Comparison of ENCODE assay signal across 1 cellular context in the genomic region with DNA sequence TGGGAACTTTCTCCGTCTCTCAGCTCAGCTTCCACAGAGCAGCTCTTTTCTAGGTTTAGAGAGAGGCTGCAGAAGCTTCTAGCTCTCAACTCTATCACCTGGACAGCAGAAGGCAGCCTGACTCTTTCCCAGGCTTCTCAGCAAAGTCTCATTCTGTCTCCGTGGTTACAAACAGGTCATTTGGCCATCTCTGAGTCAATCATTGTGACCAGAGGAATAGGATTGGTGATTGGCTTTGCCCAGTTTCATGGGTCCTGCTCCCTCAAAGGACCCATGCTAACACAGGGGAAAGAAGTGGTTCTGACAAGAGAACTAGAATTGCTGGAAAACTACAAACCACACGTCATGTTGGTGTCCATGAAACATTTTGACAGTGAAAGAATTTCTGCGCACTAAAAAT.
A peak's percentile ranks its signal among the peaks of the same experiment; 100 is the strongest.
TF ChIP-seq lines count a peak whose summit lies in the region.

No MANE protein-coding gene starts in this region.

TF ChIP-seq in HepG2, 621 proteins besides CTCF, POLR2A, EP300 and RAD21:
- TF ChIP-seq, protein P1, sequence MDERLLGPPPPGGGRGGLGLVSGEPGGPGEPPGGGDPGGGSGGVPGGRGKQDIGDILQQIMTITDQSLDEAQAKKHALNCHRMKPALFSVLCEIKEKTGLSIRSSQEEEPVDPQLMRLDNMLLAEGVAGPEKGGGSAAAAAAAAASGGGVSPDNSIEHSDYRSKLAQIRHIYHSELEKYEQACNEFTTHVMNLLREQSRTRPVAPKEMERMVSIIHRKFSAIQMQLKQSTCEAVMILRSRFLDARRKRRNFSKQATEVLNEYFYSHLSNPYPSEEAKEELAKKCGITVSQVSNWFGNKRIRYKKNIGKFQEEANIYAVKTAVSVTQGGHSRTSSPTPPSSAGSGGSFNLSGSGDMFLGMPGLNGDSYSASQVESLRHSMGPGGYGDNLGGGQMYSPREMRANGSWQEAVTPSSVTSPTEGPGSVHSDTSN (CRISPR knock-in tag; IDR thresholded peaks at IDR 0.05), result peak; percentile 37; the same call in 1 of the 2 replicates
- TF ChIP-seq RXRB (CRISPR knock-in tag; IDR thresholded peaks at IDR 0.05; ENCODE audit: borderline replicate concordance) (no peak), ZNF703 (CRISPR knock-in tag; IDR thresholded peaks at IDR 0.05; ENCODE audit: borderline replicate concordance) (no peak), RFXANK (CRISPR knock-in tag; IDR thresholded peaks at IDR 0.05) (no peak)
